Comparison of ENCODE assay signal across 17 cellular contexts in the genomic region with DNA sequence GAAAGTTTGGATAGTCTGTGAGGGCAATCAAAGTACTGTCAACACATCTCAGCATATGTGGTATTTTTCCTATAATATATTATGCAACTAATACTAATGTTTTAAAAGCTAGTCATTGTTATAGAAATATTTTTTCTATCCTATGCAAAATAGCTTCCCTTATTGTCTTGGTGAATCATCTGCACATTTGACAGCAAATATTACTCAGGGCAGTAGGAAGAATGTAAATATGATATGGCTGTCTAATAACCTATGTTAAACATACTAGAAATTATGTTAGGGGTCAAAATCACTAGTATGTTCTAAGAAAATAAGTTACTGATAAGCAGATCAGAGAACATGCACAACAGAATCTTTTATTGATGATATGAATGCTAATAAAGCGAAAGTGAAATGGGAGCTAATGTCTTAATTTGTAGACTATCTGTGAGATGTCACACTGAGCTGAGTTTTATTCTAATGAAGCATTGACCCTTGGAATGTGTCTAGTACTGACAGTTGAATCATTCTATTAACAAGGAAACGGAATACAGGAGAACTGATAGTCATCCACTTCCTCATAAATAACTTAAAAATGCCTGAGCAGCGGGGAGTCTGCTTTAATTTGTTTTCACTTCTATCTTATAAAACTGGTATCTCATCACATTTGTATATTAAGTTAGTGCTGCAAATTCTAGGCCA.
"Had no signal": no experiment of that assay in that cellular context is flagged by ENCODE, and none has a peak within 500 bp of the region (broad histone marks: within the 10 kb centered on the region; RNA-seq: fewer than 3 reads in every experiment).

No MANE protein-coding gene starts in this region.

- H3K4me3 ChIP-seq: esophagus squamous epithelium, left ventricle myocardium inferior, suprapubic skin, transverse colon, vagina had no signal

- H3K27me3 ChIP-seq: esophagus squamous epithelium, suprapubic skin, transverse colon, vagina had no signal

- ATAC-seq: activated CD4-positive, alpha-beta T cell treated with anti-CD3 and anti-CD28 coated beads for 36 hours had no signal

- DNase-seq: activated CD4-positive, alpha-beta memory T cell treated with anti-CD3 and anti-CD28 coated beads for 36 hours; activated CD4-positive, alpha-beta T cell treated with anti-CD3 and anti-CD28 coated beads for 36 hours; activated naive CD8-positive, alpha-beta T cell treated with anti-CD3 and anti-CD28 coated beads for 36 hours; activated T-cell treated with anti-CD3 and anti-CD28 coated beads for 4 hours; cerebellar nuclear complex; effector CD8-positive, alpha-beta T cell; esophagus squamous epithelium; immature natural killer cell; kidney glomerular epithelial cell; left ventricle myocardium inferior; mammary epithelial cell; occipital lobe; T1000; transverse colon had no signal

- FAIRE-seq: endothelial cell of umbilical vein had no signal

- H3K36me3 ChIP-seq: esophagus squamous epithelium, left ventricle myocardium inferior, suprapubic skin, transverse colon, vagina had no signal
